In genomic region chr15:49758456-49758855, GRCh38 we compare ENCODE assay signal across 29 cellular contexts.
"Had no signal": no experiment of that assay in that cellular context is flagged by ENCODE, and none has a peak within 500 bp of the region (broad histone marks: within the 10 kb centered on the region; RNA-seq: fewer than 3 reads in every experiment).

No MANE protein-coding gene starts in this region.

- H3K4me1 ChIP-seq: ascending aorta, esophagus squamous epithelium, foreskin keratinocyte, gastrocnemius medialis had no signal

- DNase-seq: activated CD4-positive, alpha-beta memory T cell treated with anti-CD3 and anti-CD28 coated beads for 36 hours; activated CD4-positive, alpha-beta T cell treated with anti-CD3 and anti-CD28 coated beads for 36 hours; activated CD4-positive, alpha-beta T cell treated with anti-CD3 and anti-CD28 coated beads, Interleukin-2, amount 10 ng/mL, durations not matched to agents 24 days and 14 days; activated CD4-positive, CD25-positive, alpha-beta regulatory T cell; activated CD4-positive, CD25-positive, alpha-beta regulatory T cell treated with anti-CD3 and anti-CD28 coated beads, Interleukin-2, amount 50 U/mL, for 72 hours; activated CD8-positive, alpha-beta memory T cell treated with anti-CD3 and anti-CD28 coated beads, Interleukin-2, amount 10 ng/mL, durations not matched to agents 7 days and 5 days; activated CD8-positive, alpha-beta memory T cell treated with anti-CD3 and anti-CD28 coated beads, Interleukin-2, amount 50 U/mL, for 4 hours; activated CD8-positive, alpha-beta T cell treated with anti-CD3 and anti-CD28 coated beads, Interleukin-2, amount 10 ng/mL, durations not matched to agents 7 days and 5 days; activated gamma-delta T cell; activated naive CD4-positive, alpha-beta T cell; activated naive CD4-positive, alpha-beta T cell treated with anti-CD3 and anti-CD28 coated beads, Interleukin-2, amount 10 ng/mL, durations not matched to agents 7 days and 5 days; activated naive CD8-positive, alpha-beta T cell treated with anti-CD3 and anti-CD28 coated beads, Interleukin-2, amount 10 ng/mL, durations not matched to agents 7 days and 5 days; activated T-cell treated with anti-CD3 and anti-CD28 coated beads, Interleukin-2, amount 50 U/mL, for 1 hour; activated T-cell treated with anti-CD3 and anti-CD28 coated beads, Interleukin-2, amount 50 U/mL, for 72 hours; brain microvascular endothelial cell; cortex of kidney; dermis blood vessel endothelial cell; effector CD4-positive, alpha-beta T cell; effector memory CD8-positive, alpha-beta T cell; erythroblast; esophagus squamous epithelium; foreskin keratinocyte; gastrocnemius medialis; glutamatergic neuron; T-helper 1 cell; T-helper 17 cell; T1000 had no signal

- H3K4me3 ChIP-seq: ascending aorta, esophagus squamous epithelium, gastrocnemius medialis had no signal

- H3K27ac ChIP-seq: ascending aorta, brain microvascular endothelial cell, esophagus squamous epithelium, foreskin keratinocyte, gastrocnemius medialis had no signal

- H3K27me3 ChIP-seq: ascending aorta, brain microvascular endothelial cell, esophagus squamous epithelium, foreskin keratinocyte, gastrocnemius medialis had no signal

- H3K36me3 ChIP-seq: ascending aorta, brain microvascular endothelial cell, esophagus squamous epithelium, gastrocnemius medialis had no signal

- ATAC-seq: activated CD4-positive, alpha-beta T cell treated with anti-CD3 and anti-CD28 coated beads for 36 hours; activated CD8-positive, alpha-beta memory T cell treated with anti-CD3 and anti-CD28 coated beads, Interleukin-2, amount 10 ng/mL, durations not matched to agents 7 days and 5 days; activated CD8-positive, alpha-beta T cell treated with anti-CD3 and anti-CD28 coated beads, Interleukin-2, amount 10 ng/mL, durations not matched to agents 7 days and 5 days; activated naive CD4-positive, alpha-beta T cell treated with anti-CD3 and anti-CD28 coated beads, Interleukin-2, amount 50 U/mL, for 72 hours; activated T-cell treated with anti-CD3 and anti-CD28 coated beads, Interleukin-2, amount 50 U/mL, for 72 hours; effector memory CD8-positive, alpha-beta T cell; foreskin keratinocyte; gastrocnemius medialis; T-helper 17 cell had no signal
